Comparison of ENCODE assay signal across 14 cellular contexts in the genomic region with DNA sequence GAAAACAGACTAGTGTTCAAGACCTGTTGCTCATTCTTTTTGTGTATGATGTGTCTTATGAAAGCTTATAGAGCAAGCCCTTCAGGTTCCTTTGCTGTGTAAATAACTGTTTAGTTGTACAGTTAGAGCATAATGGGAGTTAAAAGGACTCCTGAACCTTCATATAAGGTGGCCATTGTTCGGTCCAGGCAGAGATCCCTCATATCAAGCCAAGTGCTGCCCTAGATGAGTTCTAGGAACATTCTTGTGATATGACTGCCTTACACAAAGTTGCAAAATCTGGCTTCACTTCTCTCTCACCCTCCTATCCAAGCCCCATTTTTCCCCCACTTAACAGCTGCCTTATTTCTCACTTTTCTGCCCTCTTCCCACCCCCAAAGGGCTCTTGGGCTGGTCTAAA. TPM values are rescaled to one million over a fixed set of nuclear protein-coding genes. Genes with fewer than 3 reads are reported as not detected.
DNase-seq lines count a peak whose midpoint lies in the region; ATAC-seq and TF ChIP-seq lines count a peak whose summit lies in the region.
"Had no signal": no experiment of that assay in that cellular context is flagged by ENCODE, and none has a peak within 500 bp of the region (broad histone marks: within the 10 kb centered on the region; RNA-seq: fewer than 3 reads in every experiment).

No MANE protein-coding gene starts in this region.

- TF ChIP-seq CTCF in heart left ventricle (IDR thresholded peaks at IDR 0.05) (no peak), uterus (IDR thresholded peaks at IDR 0.05) (no peak)

- peak overlapping the region in 4 of 12 donors; percentile 0 to 63 (median 28) for H3K27ac ChIP-seq in heart left ventricle
- H3K27ac ChIP-seq in right cardiac atrium (ENCODE audit: low read length), result peak overlapping the region; percentile 65
- H3K27ac ChIP-seq in uterus, result peak overlapping the region; percentile 31 to 37
- H3K27ac ChIP-seq: lower lobe of right lung had no signal

- ATAC-seq in Right ventricle myocardium superior (ENCODE audit: poor library complexity) (peak; percentile 26), heart left ventricle (no peak), right cardiac atrium (peak; percentile 7 to 42)
- ATAC-seq: lower lobe of right lung had no signal

- TF ChIP-seq POLR2A in heart left ventricle (IDR thresholded peaks at IDR 0.05) (no peak), uterus (IDR thresholded peaks at IDR 0.05) (no peak)

- DNase-seq in Right ventricle myocardium superior (no peak), heart left ventricle (no peak), amniotic epithelial cell (ENCODE audit: low read depth) (peak; percentile 83), right cardiac atrium (no peak), uterus (no peak), globus pallidus (ENCODE audit: low spot score) (no peak), head of caudate nucleus (no peak), NCI-H510A treated with DMSO at 0.1 percent for 48 hours (lab: John Stamatoyannopoulos, UW) (no peak)
- DNase-seq: activated CD4-positive, alpha-beta memory T cell treated with anti-CD3 and anti-CD28 coated beads, Interleukin-2, amount 10 ng/mL, durations not matched to agents 7 days and 5 days; lower lobe of right lung; NCI-H2171; SHP77; stimulated activated naive CD4-positive, alpha-beta T cell had no signal

- H3K4me1 ChIP-seq in heart left ventricle, result peaks cover 7 to 60% (median 30%) of the 10 kb centered on the region in 12 donors
- H3K4me1 ChIP-seq in right cardiac atrium (ENCODE audit: control insufficient read depth, insufficient read depth, low read length), result peaks cover 13% of the 10 kb centered on the region
- no peaks in the 10 kb centered on the region for H3K4me1 ChIP-seq in uterus

- H3K27me3 ChIP-seq in heart left ventricle (no peaks in the 10 kb centered on the region), right cardiac atrium (ENCODE audit: control insufficient read depth, insufficient read depth) (no peaks in the 10 kb centered on the region), uterus (no peaks in the 10 kb centered on the region)
- H3K27me3 ChIP-seq: vagina had no signal

- WGBS in heart left ventricle, 4 donors, result 28 to 55% (median 38%) methylated on average over 1 of the region's 1 CpG
- 43% methylated on average over 1 of the region's 1 CpG for WGBS in right cardiac atrium

- intact Hi-C loops in Right ventricle myocardium superior (cut with DNase I), result no loop called here
- intact Hi-C loops in heart left ventricle (cut with DNase I), result no loop called here
- intact Hi-C loops in right cardiac atrium (cut with DNase I), result no loop called here
- intact Hi-C loops in uterus (cut with DNase I; ENCODE audit: low total_unique reads), result no loop called here
- intact Hi-C loops in head of caudate nucleus (cut with DNase I), result no loop called here

- peaks cover 0 to 52% (median 38%) of the 10 kb centered on the region in 9 donors for H3K36me3 ChIP-seq in heart left ventricle
- no peaks in the 10 kb centered on the region for H3K36me3 ChIP-seq in uterus

- no peaks in the 10 kb centered on the region for H3K9me3 ChIP-seq in heart left ventricle
- no peaks in the 10 kb centered on the region for H3K9me3 ChIP-seq in right cardiac atrium (ENCODE audit: control insufficient read depth, low read length)
- H3K9me3 ChIP-seq in uterus, result no peaks in the 10 kb centered on the region
- H3K9me3 ChIP-seq: lower lobe of right lung, vagina had no signal

- H3K4me3 ChIP-seq in heart left ventricle (no peak overlapping the region), right cardiac atrium (ENCODE audit: low read length) (no peak overlapping the region), uterus (no peak overlapping the region)
- H3K4me3 ChIP-seq: lower lobe of right lung, vagina had no signal

RNA-seq across cellular contexts. Expression of a gene that starts 26.9 kb away (rescaled TPM):
- total RNA-seq in Right ventricle myocardium superior (171 TPM), heart left ventricle (100 to 1,000 TPM in 7 of 9 donors, 10 to 100 TPM in 2; 78.2 to 190 (median 144) TPM), right cardiac atrium (100 to 1,000 TPM in 3 of 4 donors, 10 to 100 TPM in 1; 98.4 to 144 (median 117) TPM), uterus (100 to 1,000 TPM in 1 of 4 donors, 10 to 100 TPM in 3; 37.4 to 122 (median 64.2) TPM)
- polyA plus RNA-seq in heart left ventricle (100 to 1,000 TPM; 112 to 313 TPM), right cardiac atrium (123 TPM)

Comparison
In these comparisons a context has a peak if more than half of its experiments do, and no peak if none do; other contexts are left out.
1. ATAC-seq: peak in Right ventricle myocardium superior (single experiment) and right cardiac atrium (2 of 2); none in heart left ventricle (0 of 4).